Comparison of ENCODE assay signal across 16 cellular contexts in genomic region chr10:95600158-95600557, GRCh38. TPM values are rescaled to one million over a fixed set of nuclear protein-coding genes. Genes with fewer than 3 reads are reported as not detected.
DNase-seq lines count a peak whose midpoint lies in the region; ATAC-seq, FAIRE-seq and TF ChIP-seq lines count a peak whose summit lies in the region.
"Had no signal": no experiment of that assay in that cellular context is flagged by ENCODE, and none has a peak within 500 bp of the region (broad histone marks: within the 10 kb centered on the region; RNA-seq: fewer than 3 reads in every experiment).

No MANE protein-coding gene starts in this region.

- DNase-seq in DMS 273 (lab: John Stamatoyannopoulos, UW; ENCODE audit: unreplicated experiment) (peak; percentile 5), DMS 273 treated with DMSO at 0.1 percent for 48 hours (lab: John Stamatoyannopoulos, UW) (no peak), bronchial epithelial cell (ENCODE audit: low read depth) (no peak), left kidney (ENCODE audit: low read depth, low spot score) (peak; percentile 17), NCI-H2081 treated with DMSO at 0.1 percent for 48 hours (lab: John Stamatoyannopoulos, UW) (no peak), SKM-1 (lab: John Stamatoyannopoulos, UW; ENCODE audit: unreplicated experiment) (no peak)
- DNase-seq in stimulated activated CD4-positive, alpha-beta T cell treated with anti-CD3 and anti-CD28 coated beads, Interleukin-1b, Interleukin-23, amount 100 ng/mL, for 48 hours, result no peak
- DNase-seq: CD8-positive, alpha-beta T cell; COR-L47; DMS53; GF-D8; HCEC 1CT; HFFc6 had no signal

- H3K27me3 ChIP-seq in bronchial epithelial cell (ENCODE audit: control insufficient read depth, insufficient read depth, low read length), result no peaks in the 10 kb centered on the region

- no peaks in the 10 kb centered on the region for H3K36me3 ChIP-seq in bronchial epithelial cell (ENCODE audit: control insufficient read depth, insufficient read depth, low read length)

- H3K4me3 ChIP-seq in bronchial epithelial cell (ENCODE audit: low read depth, low read length), result no peak overlapping the region

- peak; percentile 18 for FAIRE-seq in bronchial epithelial cell (lab: Jason Lieb, UNC)
- FAIRE-seq: D721Med, HTR-8/SVneo had no signal

- no peak for ATAC-seq in HG02938 (IDR thresholded peaks at IDR 0.05; ENCODE audit: unreplicated experiment)
- ATAC-seq: CD8-positive, alpha-beta T cell had no signal

- no peak for TF ChIP-seq CTCF in bronchial epithelial cell (IDR thresholded peaks at IDR 0.05; ENCODE audit: insufficient read depth, low read length, severe bottlenecking)

RNA-seq across cellular contexts. Expression of gene SORBS1, which starts 39.0 kb away (rescaled TPM):
- under 0.01 and 0.13 TPM in 2 replicates for total RNA-seq in bronchial epithelial cell

RNA-seq across cellular contexts. Expression of gene ALDH18A1, which starts 56.4 kb away (rescaled TPM):
- 53.8 and 68.4 TPM in 2 replicates for total RNA-seq in bronchial epithelial cell

Comparison
In these comparisons a context has a peak if more than half of its experiments do, and no peak if none do; other contexts are left out.
1. DNase-seq: peak in DMS 273 (single experiment) and left kidney (single experiment); none in DMS 273 treated with DMSO at 0.1 percent for 48 hours (single experiment), bronchial epithelial cell (single experiment), NCI-H2081 treated with DMSO at 0.1 percent for 48 hours (single experiment), SKM-1 (single experiment) and stimulated activated CD4-positive, alpha-beta T cell treated with anti-CD3 and anti-CD28 coated beads, Interleukin-1b, Interleukin-23, amount 100 ng/mL, for 48 hours (single experiment).